In genomic region chr6:85672623-85673022, GRCh38 we compare ENCODE assay signal across 1 cellular context.
TF ChIP-seq lines count a peak whose summit lies in the region.

No MANE protein-coding gene starts in this region.

TF ChIP-seq in HepG2, 621 proteins besides CTCF, POLR2A, EP300 and RAD21 (continued from another document):
- TF ChIP-seq DZIP1 (CRISPR knock-in tag; IDR thresholded peaks at IDR 0.05) (no peak), ZFP41 (CRISPR knock-in tag; IDR thresholded peaks at IDR 0.05; ENCODE audit: borderline replicate concordance) (no peak), ARNTL (CRISPR knock-in tag; IDR thresholded peaks at IDR 0.05) (no peak), CHD4 (IDR thresholded peaks at IDR 0.05; ENCODE audit: borderline replicate concordance, low read length) (no peak), ZNF746 (CRISPR knock-in tag; IDR thresholded peaks at IDR 0.05) (no peak), IRF2 (CRISPR knock-in tag; IDR thresholded peaks at IDR 0.05) (no peak), GATA4 (IDR thresholded peaks at IDR 0.05; ENCODE audit: borderline replicate concordance, low read depth) (no peak), ZC3H13 (CRISPR knock-in tag; IDR thresholded peaks at IDR 0.05) (no peak)
